In the genomic region with DNA sequence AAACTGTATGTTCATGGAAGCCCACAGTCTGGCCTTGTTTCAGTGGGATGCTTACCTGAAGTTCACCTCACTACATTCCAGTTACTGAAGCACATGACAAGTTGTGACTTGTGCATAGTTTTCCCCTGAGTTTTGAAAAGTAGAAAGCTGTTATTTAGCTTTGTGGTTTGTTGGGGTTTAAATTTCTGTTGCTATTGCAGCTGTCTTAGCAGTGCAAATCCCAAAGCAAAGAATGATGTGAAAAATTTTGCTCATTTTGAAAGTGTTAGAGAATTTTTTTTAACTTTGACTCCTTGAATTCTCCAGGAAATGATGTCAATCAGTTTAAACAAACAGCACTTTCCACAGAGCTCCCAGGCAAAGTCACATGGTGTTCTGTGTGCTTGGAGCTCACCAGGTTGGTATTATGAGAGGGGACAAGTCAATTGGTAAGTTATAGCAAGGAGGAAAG, we compare ENCODE assay signal across 11 cellular contexts.
A peak's percentile ranks its signal among the peaks of the same experiment; 100 is the strongest.
DNase-seq lines count a peak whose midpoint lies in the region; ATAC-seq and TF ChIP-seq lines count a peak whose summit lies in the region.
"Had no signal": no experiment of that assay in that cellular context is flagged by ENCODE, and none has a peak within 500 bp of the region (broad histone marks: within the 10 kb centered on the region; RNA-seq: fewer than 3 reads in every experiment).

No MANE protein-coding gene starts in this region.

- peaks cover 20% of the 10 kb centered on the region for H3K9me3 Mint-ChIP-seq in activated T-cell treated with anti-CD3 and anti-CD28 coated beads, Interleukin-2, amount 50 U/mL, for 24 hours
- H3K9me3 Mint-ChIP-seq in activated T-helper 17 cell treated with anti-CD3 and anti-CD28 coated beads, Interleukin-2, amount 50 U/mL, for 72 hours: peaks cover 3% of the 10 kb centered on the region
- H3K9me3 Mint-ChIP-seq in type B pancreatic cell: peaks cover 5% of the 10 kb centered on the region

- peaks cover 31% of the 10 kb centered on the region for H3K4me1 ChIP-seq in iPS-20b (ENCODE audit: insufficient read depth, low read length)

- H3K4me3 ChIP-seq in iPS-20b (ENCODE audit: low read length): no peak overlapping the region
- H3K4me3 ChIP-seq: K562 had no signal

- H3K27me3 Mint-ChIP-seq in activated T-cell treated with anti-CD3 and anti-CD28 coated beads, Interleukin-2, amount 50 U/mL, for 24 hours: no peaks in the 10 kb centered on the region
- H3K27me3 Mint-ChIP-seq in activated T-helper 17 cell treated with anti-CD3 and anti-CD28 coated beads, Interleukin-2, amount 50 U/mL, for 72 hours: peaks cover 4% of the 10 kb centered on the region
- no peaks in the 10 kb centered on the region for H3K27me3 Mint-ChIP-seq in type B pancreatic cell

- peak; percentile 39 for ATAC-seq in activated T-helper 17 cell treated with anti-CD3 and anti-CD28 coated beads, Interleukin-2, amount 50 U/mL, for 72 hours (replicated peaks)
- ATAC-seq: K562, left ventricle myocardium superior had no signal

- H3K36me3 ChIP-seq in iPS-20b (ENCODE audit: insufficient read depth, low read depth, low read length): no peaks in the 10 kb centered on the region

- peak overlapping the region; percentile 85 for H3K27ac Mint-ChIP-seq in activated T-cell treated with anti-CD3 and anti-CD28 coated beads, Interleukin-2, amount 50 U/mL, for 24 hours
- H3K27ac Mint-ChIP-seq in activated T-helper 17 cell treated with anti-CD3 and anti-CD28 coated beads, Interleukin-2, amount 50 U/mL, for 72 hours: peak overlapping the region; percentile 73
- H3K27ac Mint-ChIP-seq in type B pancreatic cell: peak overlapping the region; percentile 71

- peak overlapping the region; percentile 7; the same call in 1 of the 2 replicates for H3K9ac ChIP-seq in iPS-20b (ENCODE audit: low read depth, low read length)

- peaks cover 52% of the 10 kb centered on the region for H3K4me1 Mint-ChIP-seq in activated T-cell treated with anti-CD3 and anti-CD28 coated beads, Interleukin-2, amount 50 U/mL, for 24 hours (ENCODE audit: low read depth)
- H3K4me1 Mint-ChIP-seq in activated T-helper 17 cell treated with anti-CD3 and anti-CD28 coated beads, Interleukin-2, amount 50 U/mL, for 72 hours: peaks cover 20% of the 10 kb centered on the region
- H3K4me1 Mint-ChIP-seq in type B pancreatic cell (ENCODE audit: unreplicated experiment): peaks cover 29% of the 10 kb centered on the region

- no peaks in the 10 kb centered on the region for H3K27me3 ChIP-seq in iPS-20b (ENCODE audit: insufficient read depth, low read length)

- H3K27ac ChIP-seq in iPS-20b (ENCODE audit: low read length): no peak overlapping the region

- TF ChIP-seq CTCF in type B pancreatic cell (conservative IDR thresholded peaks at IDR 0.05): no peak

- H3K36me3 Mint-ChIP-seq in activated T-cell treated with anti-CD3 and anti-CD28 coated beads, Interleukin-2, amount 50 U/mL, for 24 hours (ENCODE audit: low read depth): peaks cover 2% of the 10 kb centered on the region
- no peaks in the 10 kb centered on the region for H3K36me3 Mint-ChIP-seq in activated T-helper 17 cell treated with anti-CD3 and anti-CD28 coated beads, Interleukin-2, amount 50 U/mL, for 72 hours (ENCODE audit: low read depth)
- H3K36me3 Mint-ChIP-seq in type B pancreatic cell: no peaks in the 10 kb centered on the region

- peaks cover 22% of the 10 kb centered on the region for H3K9me3 ChIP-seq in iPS-20b (ENCODE audit: insufficient read depth, low read depth, low read length)

- DNase-seq in activated T-cell treated with anti-CD3 and anti-CD28 coated beads, Interleukin-2, amount 50 U/mL, for 24 hours: no peak
- DNase-seq in activated T-cell treated with anti-CD3 and anti-CD28 coated beads, Interleukin-2, amount 50 U/mL, for 1 hour: no peak
- no peak for DNase-seq in type B pancreatic cell (ENCODE audit: extremely low spot score, unreplicated experiment)
- DNase-seq in NCI-H69 (lab: John Stamatoyannopoulos, UW): no peak
- no peak for DNase-seq in stimulated activated naive CD4-positive, alpha-beta T cell (lab: John Stamatoyannopoulos, UW)
- no peak for DNase-seq in DMS153 treated with DMSO at 0.1 percent for 48 hours (lab: John Stamatoyannopoulos, UW; ENCODE audit: unreplicated experiment)
- DNase-seq: left ventricle myocardium superior; stimulated activated CD4-positive, alpha-beta T cell treated with anti-CD3 and anti-CD28 coated beads, Interleukin-4, amount 100 ng/mL, for 1 hour had no signal

- no peak overlapping the region for H3K4me3 Mint-ChIP-seq in activated T-cell treated with anti-CD3 and anti-CD28 coated beads, Interleukin-2, amount 50 U/mL, for 24 hours
- H3K4me3 Mint-ChIP-seq in activated T-helper 17 cell treated with anti-CD3 and anti-CD28 coated beads, Interleukin-2, amount 50 U/mL, for 72 hours: peak overlapping the region; percentile 41
- H3K4me3 Mint-ChIP-seq in type B pancreatic cell: no peak overlapping the region
